Comparison of ENCODE assay signal across 1 cellular context in the genomic region with DNA sequence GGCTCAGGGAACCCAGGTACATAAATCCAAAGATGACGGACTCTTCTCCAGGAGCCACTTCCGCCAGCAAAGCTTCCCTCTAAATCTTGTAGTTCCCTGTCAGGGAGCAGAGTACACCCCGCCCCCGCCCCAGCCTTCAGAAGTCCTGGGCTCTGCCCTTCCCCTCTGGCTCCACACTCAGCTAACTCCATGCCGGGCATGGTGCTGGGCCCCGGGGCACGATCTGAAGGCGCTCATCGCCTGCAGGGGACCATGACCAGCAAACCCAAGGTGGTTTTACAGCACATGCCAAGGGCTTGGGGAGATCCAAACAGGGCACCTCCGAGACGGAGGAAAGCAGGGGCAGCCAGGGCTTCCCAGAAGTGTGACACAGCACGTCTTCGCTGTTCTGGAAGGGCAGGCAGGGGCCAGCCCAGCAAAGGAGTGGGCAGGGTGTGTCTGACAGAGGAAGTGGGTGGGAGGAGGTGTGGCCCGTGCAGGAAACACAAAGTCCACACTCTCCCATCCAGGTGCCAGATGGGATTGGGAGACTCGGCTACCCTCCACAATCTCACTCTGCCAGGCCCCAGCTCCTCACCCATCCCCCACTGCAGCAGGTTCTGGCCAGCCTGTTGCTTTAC.
TF ChIP-seq lines count a peak whose summit lies in the region.

No MANE protein-coding gene starts in this region.

TF ChIP-seq in SK-N-SH, 30 proteins besides CTCF, POLR2A, EP300 and RAD21 (continued from another document):
- TF ChIP-seq, protein P1, sequence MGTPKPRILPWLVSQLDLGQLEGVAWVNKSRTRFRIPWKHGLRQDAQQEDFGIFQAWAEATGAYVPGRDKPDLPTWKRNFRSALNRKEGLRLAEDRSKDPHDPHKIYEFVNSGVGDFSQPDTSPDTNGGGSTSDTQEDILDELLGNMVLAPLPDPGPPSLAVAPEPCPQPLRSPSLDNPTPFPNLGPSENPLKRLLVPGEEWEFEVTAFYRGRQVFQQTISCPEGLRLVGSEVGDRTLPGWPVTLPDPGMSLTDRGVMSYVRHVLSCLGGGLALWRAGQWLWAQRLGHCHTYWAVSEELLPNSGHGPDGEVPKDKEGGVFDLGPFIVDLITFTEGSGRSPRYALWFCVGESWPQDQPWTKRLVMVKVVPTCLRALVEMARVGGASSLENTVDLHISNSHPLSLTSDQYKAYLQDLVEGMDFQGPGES (IDR thresholded peaks at IDR 0.05; ENCODE audit: low read depth, low read length), result no peak
- TF ChIP-seq SMC3 (IDR thresholded peaks at IDR 0.05; ENCODE audit: low read depth, low read length) (no peak), MXI1 (IDR thresholded peaks at IDR 0.05; ENCODE audit: low read depth, low read length) (no peak), RXRA (IDR thresholded peaks at IDR 0.05; ENCODE audit: borderline replicate concordance, low read depth) (no peak), GABPA (IDR thresholded peaks at IDR 0.05; ENCODE audit: low read depth) (no peak), ELF1 (IDR thresholded peaks at IDR 0.05) (no peak)
- TF ChIP-seq, protein P2, sequence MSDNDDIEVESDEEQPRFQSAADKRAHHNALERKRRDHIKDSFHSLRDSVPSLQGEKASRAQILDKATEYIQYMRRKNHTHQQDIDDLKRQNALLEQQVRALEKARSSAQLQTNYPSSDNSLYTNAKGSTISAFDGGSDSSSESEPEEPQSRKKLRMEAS (IDR thresholded peaks at IDR 0.05; ENCODE audit: low read depth), result no peak
- TF ChIP-seq, protein P3, sequence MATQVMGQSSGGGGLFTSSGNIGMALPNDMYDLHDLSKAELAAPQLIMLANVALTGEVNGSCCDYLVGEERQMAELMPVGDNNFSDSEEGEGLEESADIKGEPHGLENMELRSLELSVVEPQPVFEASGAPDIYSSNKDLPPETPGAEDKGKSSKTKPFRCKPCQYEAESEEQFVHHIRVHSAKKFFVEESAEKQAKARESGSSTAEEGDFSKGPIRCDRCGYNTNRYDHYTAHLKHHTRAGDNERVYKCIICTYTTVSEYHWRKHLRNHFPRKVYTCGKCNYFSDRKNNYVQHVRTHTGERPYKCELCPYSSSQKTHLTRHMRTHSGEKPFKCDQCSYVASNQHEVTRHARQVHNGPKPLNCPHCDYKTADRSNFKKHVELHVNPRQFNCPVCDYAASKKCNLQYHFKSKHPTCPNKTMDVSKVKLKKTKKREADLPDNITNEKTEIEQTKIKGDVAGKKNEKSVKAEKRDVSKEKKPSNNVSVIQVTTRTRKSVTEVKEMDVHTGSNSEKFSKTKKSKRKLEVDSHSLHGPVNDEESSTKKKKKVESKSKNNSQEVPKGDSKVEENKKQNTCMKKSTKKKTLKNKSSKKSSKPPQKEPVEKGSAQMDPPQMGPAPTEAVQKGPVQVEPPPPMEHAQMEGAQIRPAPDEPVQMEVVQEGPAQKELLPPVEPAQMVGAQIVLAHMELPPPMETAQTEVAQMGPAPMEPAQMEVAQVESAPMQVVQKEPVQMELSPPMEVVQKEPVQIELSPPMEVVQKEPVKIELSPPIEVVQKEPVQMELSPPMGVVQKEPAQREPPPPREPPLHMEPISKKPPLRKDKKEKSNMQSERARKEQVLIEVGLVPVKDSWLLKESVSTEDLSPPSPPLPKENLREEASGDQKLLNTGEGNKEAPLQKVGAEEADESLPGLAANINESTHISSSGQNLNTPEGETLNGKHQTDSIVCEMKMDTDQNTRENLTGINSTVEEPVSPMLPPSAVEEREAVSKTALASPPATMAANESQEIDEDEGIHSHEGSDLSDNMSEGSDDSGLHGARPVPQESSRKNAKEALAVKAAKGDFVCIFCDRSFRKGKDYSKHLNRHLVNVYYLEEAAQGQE (IDR thresholded peaks at IDR 0.05; ENCODE audit: low read depth, low read length), result no peak
TF ChIP-seq in SK-N-SH: peak in this region for 0.
